Comparison of ENCODE assay signal across 26 cellular contexts in genomic region chr14:58513272-58513671, GRCh38.
"Had no signal": no experiment of that assay in that cellular context is flagged by ENCODE, and none has a peak within 500 bp of the region (broad histone marks: within the 10 kb centered on the region; RNA-seq: fewer than 3 reads in every experiment).

No MANE protein-coding gene starts in this region.

- H3K4me1 ChIP-seq: heart left ventricle, neural progenitor cell, right atrium auricular region, sigmoid colon, testis, tibial nerve, upper lobe of right lung, vagina had no signal

- H3K4me1 Mint-ChIP-seq: neural progenitor cell; stimulated activated naive B cell treated with anti-CD40 and anti-IgM and Interleukin-4, amounts not matched to agents 10 μg/mL and 1 μg/mL and 100 μg/mL, for 72 hours; stimulated activated naive CD8-positive, alpha-beta T cell treated with anti-CD3 and anti-CD28 coated beads, Interleukin-15, amount 100 ng/mL, for 72 hours had no signal

- H3K27me3 ChIP-seq: heart left ventricle, neural progenitor cell, ovary, right atrium auricular region, sigmoid colon, testis, tibial nerve, upper lobe of right lung, vagina had no signal

- H3K27ac Mint-ChIP-seq: natural killer cell treated with Interleukin-12 subunit alpha and Interleukin-12 subunit beta and Interleukin-15 and Interleukin-18, amount 100 ng/mL, for 72 hours; neural progenitor cell; stimulated activated naive B cell treated with anti-CD40 and anti-IgM and Interleukin-4, amounts not matched to agents 10 μg/mL and 1 μg/mL and 100 μg/mL, for 72 hours; stimulated activated naive CD8-positive, alpha-beta T cell treated with anti-CD3 and anti-CD28 coated beads, Interleukin-15, amount 100 ng/mL, for 72 hours had no signal

- H3K4me3 Mint-ChIP-seq: natural killer cell treated with Interleukin-12 subunit alpha and Interleukin-12 subunit beta and Interleukin-15 and Interleukin-18, amount 100 ng/mL, for 72 hours; neural progenitor cell; stimulated activated naive B cell treated with anti-CD40 and anti-IgM and Interleukin-4, amounts not matched to agents 10 μg/mL and 1 μg/mL and 100 μg/mL, for 72 hours; stimulated activated naive CD8-positive, alpha-beta T cell treated with anti-CD3 and anti-CD28 coated beads, Interleukin-15, amount 100 ng/mL, for 72 hours had no signal

- ATAC-seq: esophagus mucosa; heart left ventricle; left colon; left ventricle myocardium superior; natural killer cell treated with Interleukin-12 subunit alpha and Interleukin-12 subunit beta and Interleukin-15 and Interleukin-18, amount 100 ng/mL, for 72 hours; stimulated activated naive B cell treated with anti-CD40 and anti-IgM and Interleukin-4, amounts not matched to agents 10 μg/mL and 1 μg/mL and 100 μg/mL, for 72 hours; stimulated activated naive CD8-positive, alpha-beta T cell treated with anti-CD3 and anti-CD28 coated beads, Interleukin-15, amount 100 ng/mL, for 72 hours; upper lobe of right lung had no signal

- H3K4me3 ChIP-seq: heart left ventricle, lung, neural progenitor cell, ovary, right atrium auricular region, sigmoid colon, skin epidermis, testis, tibial nerve, upper lobe of right lung, vagina had no signal

- H3K9me3 ChIP-seq: ovary, sigmoid colon, testis, tibial nerve, upper lobe of right lung, vagina had no signal

- H3K27ac ChIP-seq: heart left ventricle, neural progenitor cell, ovary, right atrium auricular region, sigmoid colon, skin epidermis, testis, tibial nerve, upper lobe of right lung, vagina had no signal

- FAIRE-seq: endometrium, frontal cortex had no signal

- H3K27me3 Mint-ChIP-seq: natural killer cell treated with Interleukin-12 subunit alpha and Interleukin-12 subunit beta and Interleukin-15 and Interleukin-18, amount 100 ng/mL, for 72 hours; stimulated activated naive B cell treated with anti-CD40 and anti-IgM and Interleukin-4, amounts not matched to agents 10 μg/mL and 1 μg/mL and 100 μg/mL, for 72 hours; stimulated activated naive CD8-positive, alpha-beta T cell treated with anti-CD3 and anti-CD28 coated beads, Interleukin-15, amount 100 ng/mL, for 72 hours had no signal

- H3K36me3 ChIP-seq: ovary, right atrium auricular region had no signal

- H2AFZ ChIP-seq: neural progenitor cell had no signal

- H3K4me2 ChIP-seq: neural progenitor cell had no signal

- DNase-seq: effector memory CD4-positive, alpha-beta T cell; heart left ventricle; hippocampal formation; left colon; left ventricle myocardium superior; mesenchymal stem cell; midbrain; nucleus accumbens; ovary; sigmoid colon; stimulated activated CD4-positive, alpha-beta T cell treated with anti-CD3 and anti-CD28 coated beads, Interleukin-2, amount 100 ng/mL, for 24 hours; stimulated activated CD4-positive, alpha-beta T cell treated with anti-CD3 and anti-CD28 coated beads, Interleukin-4, amount 100 ng/mL, for 4 hours; stimulated activated naive B cell treated with anti-CD40 and anti-IgM and Interleukin-4, amounts not matched to agents 10 μg/mL and 1 μg/mL and 100 μg/mL, for 72 hours; stimulated activated naive CD8-positive, alpha-beta T cell treated with anti-CD3 and anti-CD28 coated beads, Interleukin-15, amount 100 ng/mL, for 72 hours; testis; upper lobe of right lung had no signal

- H3K9ac ChIP-seq: neural progenitor cell had no signal
